In the genomic region with DNA sequence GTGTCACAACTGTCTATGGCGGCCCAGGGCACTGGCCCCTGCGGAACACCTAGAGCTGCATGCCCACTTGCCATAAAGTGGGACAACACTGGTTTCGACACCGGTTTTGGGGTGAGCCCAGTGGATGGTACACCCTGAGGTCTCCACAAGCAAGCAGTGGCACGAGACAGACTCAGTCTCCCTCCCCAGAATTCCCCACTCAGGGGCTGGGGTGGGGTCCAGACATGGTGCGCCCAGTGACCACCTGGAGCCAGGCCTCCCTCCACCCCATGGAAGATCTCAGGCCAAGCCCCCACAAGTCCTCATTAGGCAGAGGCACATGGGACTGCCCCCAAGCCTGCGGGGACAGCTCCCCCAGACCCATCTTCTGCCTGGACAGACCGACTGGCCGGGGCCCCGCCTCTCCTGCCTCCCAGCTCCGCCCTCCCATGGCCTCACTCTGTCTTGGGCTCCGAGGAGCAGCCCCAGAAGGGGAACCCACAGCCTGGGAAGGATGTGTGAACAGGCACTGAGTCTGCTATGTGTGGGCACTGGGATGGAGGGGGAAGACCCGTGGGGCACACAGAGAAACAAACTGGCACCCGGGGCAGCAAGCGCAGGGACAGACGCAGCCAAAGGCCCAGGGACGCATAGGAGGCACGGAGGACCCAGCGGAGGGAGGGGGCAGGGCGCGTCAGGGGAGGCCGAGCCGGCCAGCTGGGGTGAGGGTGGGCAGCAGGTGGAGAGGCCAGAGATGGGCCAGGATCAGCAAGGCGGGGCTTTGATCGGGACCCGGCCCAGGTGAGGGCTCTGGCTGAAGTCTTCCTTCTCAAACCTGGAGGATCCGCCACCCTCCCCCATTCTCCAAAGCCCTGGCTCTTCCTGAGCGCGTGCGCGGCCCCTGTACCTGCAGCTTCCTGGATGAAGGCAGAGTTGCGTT, we compare ENCODE assay signal across 22 cellular contexts.
"Had no signal": no experiment of that assay in that cellular context is flagged by ENCODE, and none has a peak within 500 bp of the region (broad histone marks: within the 10 kb centered on the region; RNA-seq: fewer than 3 reads in every experiment).

No MANE protein-coding gene starts in this region.

- H3K4me3 Mint-ChIP-seq: endodermal cell; stimulated activated naive CD8-positive, alpha-beta T cell treated with anti-CD3 and anti-CD28 coated beads, Interleukin-15, Interleukin-2, amounts not matched to agents 100 ng/mL and 50 ng/mL, for 24 hours; type B pancreatic cell had no signal

- H3K27ac Mint-ChIP-seq: stimulated activated naive CD8-positive, alpha-beta T cell treated with anti-CD3 and anti-CD28 coated beads, Interleukin-15, Interleukin-2, amounts not matched to agents 100 ng/mL and 50 ng/mL, for 24 hours had no signal

- H3K4me3 ChIP-seq: gastroesophageal sphincter, heart right ventricle, psoas muscle, right lobe of liver, smooth muscle cell, suprapubic skin had no signal

- ATAC-seq: activated naive CD4-positive, alpha-beta T cell treated with anti-CD3 and anti-CD28 coated beads, Interleukin-2, amount 50 U/mL, for 72 hours; gastroesophageal sphincter; heart right ventricle; psoas muscle; right lobe of liver had no signal

- H3K9me3 ChIP-seq: gastroesophageal sphincter, heart right ventricle, psoas muscle, right lobe of liver, SK-N-SH, suprapubic skin had no signal

- H3K27me3 Mint-ChIP-seq: stimulated activated naive CD8-positive, alpha-beta T cell treated with anti-CD3 and anti-CD28 coated beads, Interleukin-15, Interleukin-2, amounts not matched to agents 100 ng/mL and 50 ng/mL, for 24 hours; type B pancreatic cell had no signal

- DNase-seq: activated CD4-positive, alpha-beta T cell treated with anti-CD3 and anti-CD28 coated beads for 1 hour; activated CD4-positive, alpha-beta T cell treated with anti-CD3 and anti-CD28 coated beads, Interleukin-2, amount 50 U/mL, for 4 hours; activated effector memory CD4-positive, alpha-beta T cell treated with Interleukin-2 at 50 U/mL for 16 hours; activated T-cell treated with anti-CD3 and anti-CD28 coated beads for 4 hours; amygdala; brain microvascular endothelial cell; endodermal cell; erythroblast; mammary epithelial cell; SK-N-SH; T-helper 1 cell; T1000 had no signal

- H3K27ac ChIP-seq: brain microvascular endothelial cell, gastroesophageal sphincter, heart right ventricle, psoas muscle, right lobe of liver, suprapubic skin, VCaP had no signal

- H3K9me3 Mint-ChIP-seq: activated naive CD4-positive, alpha-beta T cell treated with anti-CD3 and anti-CD28 coated beads, Interleukin-2, amount 50 U/mL, for 72 hours; endodermal cell; stimulated activated naive CD8-positive, alpha-beta T cell treated with anti-CD3 and anti-CD28 coated beads, Interleukin-15, Interleukin-2, amounts not matched to agents 100 ng/mL and 50 ng/mL, for 24 hours; type B pancreatic cell had no signal

- H3K4me2 ChIP-seq: SK-N-SH, smooth muscle cell had no signal

- H3K9ac ChIP-seq: SK-N-SH had no signal

- H3K27me3 ChIP-seq: brain microvascular endothelial cell, gastroesophageal sphincter, heart right ventricle, right lobe of liver, suprapubic skin had no signal
